Comparison of ENCODE assay signal across 8 cellular contexts in genomic region chr9:124285903-124286291, GRCh38. TPM values are rescaled to one million over a fixed set of nuclear protein-coding genes. Genes with fewer than 3 reads are reported as not detected.
DNase-seq lines count a peak whose midpoint lies in the region; ATAC-seq and TF ChIP-seq lines count a peak whose summit lies in the region.

No MANE protein-coding gene starts in this region.

- H3K4me3 ChIP-seq in breast epithelium, result peak overlapping the region in 1 of 3 donors; percentile 26

- peaks cover 15 to 21% of the 10 kb centered on the region in 2 donors for H3K4me1 ChIP-seq in breast epithelium

- H3K27ac Mint-ChIP-seq in MCF 10A (ENCODE audit: low read depth, unreplicated experiment), result no peak overlapping the region
- peak overlapping the region; percentile 99 for H3K27ac Mint-ChIP-seq in osteocyte (ENCODE audit: unreplicated experiment)

- no peaks in the 10 kb centered on the region for H3K36me3 ChIP-seq in breast epithelium

- TF ChIP-seq CTCF in breast epithelium (IDR thresholded peaks at IDR 0.05) (no peak), MCF 10A (IDR thresholded peaks at IDR 0.05; ENCODE audit: unreplicated experiment) (no peak), osteocyte (IDR thresholded peaks at IDR 0.05) (no peak)

- ATAC-seq in HG03280 (IDR thresholded peaks at IDR 0.05; ENCODE audit: unreplicated experiment), result peak; percentile 32
- ATAC-seq in activated CD4-positive, CD25-positive, alpha-beta regulatory T cell treated with anti-CD3 and anti-CD28 coated beads, Interleukin-2, amount 50 U/mL, for 24 hours, result peak; percentile 21 to 30
- ATAC-seq in esophagus mucosa, result peak; percentile 6

- peak overlapping the region; percentile 85 to 97 for H3K27ac ChIP-seq in breast epithelium

- no peaks in the 10 kb centered on the region for H3K27me3 ChIP-seq in breast epithelium

- no peaks in the 10 kb centered on the region for H3K4me1 Mint-ChIP-seq in MCF 10A (ENCODE audit: insufficient read depth, unreplicated experiment)
- H3K4me1 Mint-ChIP-seq in osteocyte (ENCODE audit: unreplicated experiment), result peaks cover 83% of the 10 kb centered on the region

- H3K9me3 Mint-ChIP-seq in MCF 10A (ENCODE audit: unreplicated experiment) (no peaks in the 10 kb centered on the region), osteocyte (ENCODE audit: unreplicated experiment) (no peaks in the 10 kb centered on the region)

- CTCF ChIA-PET in MCF 10A (lab: Yijun Ruan, JAX), result no interaction called here

- no peak for TF ChIP-seq POLR2A in breast epithelium (IDR thresholded peaks at IDR 0.05)

- H3K9me3 ChIP-seq in breast epithelium, result no peaks in the 10 kb centered on the region

- intact Hi-C loops in breast epithelium (cut with DNase I; ENCODE audit: low total_unique reads), result no loop called here
- intact Hi-C loops in MCF 10A (cut with micrococcal nuclease), result no loop called here

- peak in 1 of 2 donors; percentile 63 for DNase-seq in breast epithelium (ENCODE audit: low spot score in 2 of 2)
- no peak for DNase-seq in MCF 10A (ENCODE audit: unreplicated experiment)
- DNase-seq in osteocyte (ENCODE audit: extremely low spot score, unreplicated experiment), result peak; percentile 92
- peak; percentile 82 for DNase-seq in ureter (ENCODE audit: low spot score)
- DNase-seq in NCI-H82 treated with DMSO at 0.1 percent for 48 hours (lab: John Stamatoyannopoulos, UW; ENCODE audit: unreplicated experiment), result no peak

- no peaks in the 10 kb centered on the region for H3K27me3 Mint-ChIP-seq in MCF 10A (ENCODE audit: insufficient read depth, unreplicated experiment)
- no peaks in the 10 kb centered on the region for H3K27me3 Mint-ChIP-seq in osteocyte (ENCODE audit: unreplicated experiment)

- POLR2A ChIA-PET in MCF 10A (lab: Yijun Ruan, JAX), result no interaction called here

- H3K4me3 Mint-ChIP-seq in MCF 10A (ENCODE audit: unreplicated experiment) (no peak overlapping the region), osteocyte (ENCODE audit: unreplicated experiment) (peak overlapping the region; percentile 35)

- no TSS peak for BruUV-seq in MCF 10A (replicated peaks; lab: Mats Ljungman, UMichigan)

- H3K36me3 Mint-ChIP-seq in MCF 10A (ENCODE audit: insufficient read depth, unreplicated experiment) (peaks cover 12% of the 10 kb centered on the region), osteocyte (ENCODE audit: unreplicated experiment) (peaks cover 4% of the 10 kb centered on the region)

RNA-seq across cellular contexts. Expression of gene NEK6, which starts 28.1 kb away (rescaled TPM):
- total RNA-seq in breast epithelium, result 10 to 100 TPM; 17.8 to 31.5 (median 22.2) TPM
- total RNA-seq in MCF 10A (2022), result 25.1 and 27.5 TPM in 2 replicates
- 11.0 TPM for total RNA-seq in esophagus mucosa
- 111 and 115 TPM in 2 replicates for total RNA-seq in osteocyte
- 24.9 TPM for total RNA-seq in ureter

Comparison
In these comparisons a context has a peak if more than half of its experiments do, and no peak if none do; other contexts are left out.
1. DNase-seq: peak in osteocyte (single experiment) and ureter (single experiment); none in MCF 10A (single experiment) and NCI-H82 treated with DMSO at 0.1 percent for 48 hours (single experiment).
2. Peak in every context shown above with its lines, with median percentiles within 50 percentile points of each other: ATAC-seq.